ENCODE assay signal across 1 cellular context in genomic region chrX:47129157-47129878, GRCh38.
TF ChIP-seq lines count a peak whose summit lies in the region.

No MANE protein-coding gene starts in this region.

TF ChIP-seq in GM12878, 131 proteins besides CTCF, POLR2A, EP300 and RAD21 (continued from another document):
- TF ChIP-seq TCF3 (IDR thresholded peaks at IDR 0.05; ENCODE audit: borderline replicate concordance, insufficient read depth, low read depth, low read length) (no peak), CEBPB (IDR thresholded peaks at IDR 0.05; ENCODE audit: borderline replicate concordance in 1 of 2, low read depth in 2 of 2, low read length in 2 of 2) (no peak), ZNF687 (IDR thresholded peaks at IDR 0.05) (no peak), ZNF384 (IDR thresholded peaks at IDR 0.05; ENCODE audit: borderline replicate concordance, low read depth, low read length) (no peak), TAF1 (IDR thresholded peaks at IDR 0.05; ENCODE audit: borderline replicate concordance, low read depth, low read length) (peak; percentile 88; the same call in 1 of the 2 replicates), E2F8 (IDR thresholded peaks at IDR 0.05; ENCODE audit: low read depth, partially characterized antibody) (peak; percentile 47), HDGF (IDR thresholded peaks at IDR 0.05) (no peak), KLF5 (IDR thresholded peaks at IDR 0.05; ENCODE audit: partially characterized antibody) (peak; percentile 62), KDM1A (IDR thresholded peaks at IDR 0.05; ENCODE audit: borderline replicate concordance) (no peak), ASH2L (IDR thresholded peaks at IDR 0.05; ENCODE audit: borderline replicate concordance, low read depth) (no peak), CBX3 (IDR thresholded peaks at IDR 0.05; ENCODE audit: borderline replicate concordance, low read depth) (no peak), IKZF2 (IDR thresholded peaks at IDR 0.05) (peak in 1 of 2 experiments; percentile 29; a peak in 1 of 4 replicates), ZBED1 (IDR thresholded peaks at IDR 0.05; ENCODE audit: borderline replicate concordance) (no peak), YY1 (IDR thresholded peaks at IDR 0.05; ENCODE audit: low read depth, low read length) (peak; percentile 67), HDAC2 (IDR thresholded peaks at IDR 0.05) (no peak), NRF1 (conservative IDR thresholded peaks at IDR 0.05; ENCODE audit: low read depth, low read length) (no peak), HDAC6 (IDR thresholded peaks at IDR 0.05; ENCODE audit: unreplicated experiment) (no peak), DPF2 (IDR thresholded peaks at IDR 0.05) (peak; percentile 97), NFYA (IDR thresholded peaks at IDR 0.05; ENCODE audit: borderline replicate concordance, low read depth, low read length) (peak; percentile 75), CREM (IDR thresholded peaks at IDR 0.05; ENCODE audit: low read depth) (no peak), MTA2 (IDR thresholded peaks at IDR 0.05; ENCODE audit: low read depth) (no peak), POLR2AphosphoS5 (IDR thresholded peaks at IDR 0.05; ENCODE audit: low read length) (peak; percentile 81), PML (IDR thresholded peaks at IDR 0.05; ENCODE audit: low read length) (peak; percentile 78), YBX1 (IDR thresholded peaks at IDR 0.05) (no peak), EED (IDR thresholded peaks at IDR 0.05; ENCODE audit: low read depth) (no peak), STAT1 (conservative IDR thresholded peaks at IDR 0.05) (no peak), HSF1 (IDR thresholded peaks at IDR 0.05; ENCODE audit: low read depth, low read length) (no peak), FOS (IDR thresholded peaks at IDR 0.05; ENCODE audit: borderline replicate concordance, extremely low read depth, insufficient read length) (peak; percentile 63), NR2F1 (conservative IDR thresholded peaks at IDR 0.05) (no peak), SKIL (IDR thresholded peaks at IDR 0.05; ENCODE audit: low read depth, poor library complexity, severe bottlenecking) (peak; percentile 57), NR2C1 (IDR thresholded peaks at IDR 0.05) (peak; percentile 69), CHD2 (IDR thresholded peaks at IDR 0.05; ENCODE audit: borderline replicate concordance, low read depth, low read length) (peak; percentile 94), BHLHE40 (IDR thresholded peaks at IDR 0.05; ENCODE audit: borderline replicate concordance in 1 of 2, low read depth in 2 of 2, low read length in 1 of 2) (no peak), SMARCA5 (IDR thresholded peaks at IDR 0.05) (no peak), CUX1 (IDR thresholded peaks at IDR 0.05; ENCODE audit: insufficient replicate concordance, low read depth, low read length) (no peak), NBN (IDR thresholded peaks at IDR 0.05) (peak; percentile 73), WRNIP1 (IDR thresholded peaks at IDR 0.05; ENCODE audit: borderline replicate concordance, low read depth, low read length) (no peak), ETV6 (conservative IDR thresholded peaks at IDR 0.05 in 1 of 2, IDR thresholded peaks at IDR 0.05 in 1 of 2; ENCODE audit: borderline replicate concordance in 1 of 2, low read depth in 1 of 2) (no peak), ZZZ3 (IDR thresholded peaks at IDR 0.05; ENCODE audit: control insufficient read depth, insufficient read length, low read depth) (no peak), MEF2A (IDR thresholded peaks at IDR 0.05; ENCODE audit: insufficient read depth, low read depth, low read length) (no peak), CEBPZ (IDR thresholded peaks at IDR 0.05; ENCODE audit: low read depth, low read length) (peak; percentile 93), SREBF1 (IDR thresholded peaks at IDR 0.05; ENCODE audit: low read length) (no peak), PKNOX1 (IDR thresholded peaks at IDR 0.05) (peak; percentile 99)
